8 cellular contexts compared by ENCODE assay signal in the genomic region with DNA sequence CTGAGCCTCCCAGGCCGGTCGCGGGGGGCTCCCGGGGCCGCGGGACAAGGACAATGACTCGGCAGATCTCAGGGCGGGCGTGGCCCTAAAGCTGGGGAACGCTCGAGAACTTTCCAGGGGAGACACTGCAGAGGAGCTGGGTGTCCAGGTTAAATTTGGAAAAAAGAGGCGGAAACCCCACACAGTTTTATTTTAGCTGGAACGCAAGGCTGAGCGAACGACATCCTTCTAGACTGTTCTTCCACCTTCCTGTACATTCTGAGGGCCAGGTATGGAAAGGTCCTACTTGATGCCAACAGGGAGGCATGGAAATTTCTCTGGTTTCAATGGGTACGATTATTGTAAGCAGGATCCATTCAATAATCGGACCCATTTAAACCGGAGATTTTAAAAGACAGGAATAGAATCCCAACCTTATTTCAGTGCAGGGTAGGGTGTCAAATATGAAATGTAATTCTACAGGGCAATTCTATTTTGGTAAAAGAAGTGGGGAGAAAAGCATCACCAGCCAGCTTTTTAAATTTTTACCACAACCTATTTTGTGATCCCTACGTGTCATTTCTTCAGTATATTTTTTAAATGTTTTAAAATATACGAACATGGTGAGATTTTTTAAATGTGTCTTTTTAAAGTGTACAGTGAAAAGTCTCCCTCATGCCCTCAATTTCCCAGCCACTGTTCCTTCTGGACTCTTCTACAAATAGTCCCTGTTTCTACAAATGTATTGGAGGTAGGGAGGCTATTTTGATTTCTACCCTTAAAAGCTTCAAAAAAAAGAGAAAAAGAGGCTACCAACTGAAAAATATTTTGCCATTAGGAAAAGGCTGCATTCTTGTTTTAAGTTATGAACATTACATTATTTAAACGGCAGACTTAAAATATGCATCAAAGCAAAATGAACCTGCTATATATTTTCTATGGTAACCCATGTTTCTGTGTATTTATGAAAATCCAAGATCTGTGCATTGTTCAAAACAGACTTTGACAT. TPM values are rescaled to one million over a fixed set of nuclear protein-coding genes. Genes with fewer than 3 reads are reported as not detected.
A peak's percentile ranks its signal among the peaks of the same experiment; 100 is the strongest.
DNase-seq lines count a peak whose midpoint lies in the region; ATAC-seq and TF ChIP-seq lines count a peak whose summit lies in the region.

No MANE protein-coding gene starts in this region.

- H3K9me3 ChIP-seq in ascending aorta (peaks cover 0 to 12% of the 10 kb centered on the region in 2 donors), iPS-18c (ENCODE audit: control insufficient read depth, insufficient read depth, low read length) (no peaks in the 10 kb centered on the region), spleen (no peaks in the 10 kb centered on the region)

- peak; percentile 1 for ATAC-seq in GM18520 (IDR thresholded peaks at IDR 0.05; ENCODE audit: unreplicated experiment)
- peak; percentile 4 for ATAC-seq in HG03442 (IDR thresholded peaks at IDR 0.05; ENCODE audit: unreplicated experiment)

- peak overlapping the region; percentile 99 to 100 for H3K27ac ChIP-seq in ascending aorta
- peak overlapping the region; percentile 98 to 100 (median 100) for H3K27ac ChIP-seq in spleen

- peak in 1 of 2 donors; percentile 79 for DNase-seq in ascending aorta (ENCODE audit: low spot score in 2 of 2)
- no peak for DNase-seq in spleen
- DNase-seq in AG08396 (ENCODE audit: low spot score), result no peak
- no peak for DNase-seq in NCI-H524 (lab: John Stamatoyannopoulos, UW)
- no peak for DNase-seq in activated CD4-positive, alpha-beta T cell treated with anti-CD3 and anti-CD28 coated beads for 1 hour

- peaks cover 24 to 34% of the 10 kb centered on the region in 2 donors for H3K36me3 ChIP-seq in ascending aorta
- peaks cover 0 to 30% (median 24%) of the 10 kb centered on the region in 6 donors for H3K36me3 ChIP-seq in spleen

- H3K4me3 ChIP-seq in ascending aorta, result peak overlapping the region; percentile 72 to 89
- H3K4me3 ChIP-seq in iPS-18c (ENCODE audit: insufficient read depth, low read depth, low read length), result peak overlapping the region; percentile 100
- peak overlapping the region; percentile 60 to 93 (median 78) for H3K4me3 ChIP-seq in spleen

- H3K27me3 ChIP-seq in ascending aorta, result no peaks in the 10 kb centered on the region
- H3K27me3 ChIP-seq in spleen (replicated peaks in 1 of 7), result no peaks in the 10 kb centered on the region

- no peak for TF ChIP-seq POLR2A in spleen (IDR thresholded peaks at IDR 0.05)

- intact Hi-C loops in ascending aorta (cut with DNase I) (loop anchor here (5.0 kb wide), 1 partner anchor 72 kb away; a partner anchor contains a TSS), spleen (cut with DNase I; ENCODE audit: low total_unique reads) (no loop called here)

- TF ChIP-seq CTCF in ascending aorta (IDR thresholded peaks at IDR 0.05) (no peak), spleen (IDR thresholded peaks at IDR 0.05 in 8 of 11, conservative IDR thresholded peaks at IDR 0.05 in 3 of 11) (no peak)

- peaks cover 5 to 43% of the 10 kb centered on the region in 2 donors for H3K4me1 ChIP-seq in ascending aorta
- peaks cover 54 to 85% (median 80%) of the 10 kb centered on the region in 6 donors for H3K4me1 ChIP-seq in spleen

- 19 to 25% (median 22%) methylated on average over 12 to 21 of the region's 21 CpGs for WGBS in spleen, 5 donors

RNA-seq across cellular contexts. Expression of a gene that starts 1.1 kb away (rescaled TPM):
- 1,347 TPM for total RNA-seq in ascending aorta
- 1,000 to 10,000 TPM in 1 of 7 donors, 100 to 1,000 TPM in 6; 770 to 1,107 (median 909) TPM for total RNA-seq in spleen
- polyA plus RNA-seq in spleen, result 100 to 1,000 TPM; 623 to 743 (median 691) TPM

RNA-seq across cellular contexts. Expression of a gene that starts 51.9 kb away (rescaled TPM):
- total RNA-seq in ascending aorta (81.1 TPM), spleen (10 to 100 TPM; 22.0 to 59.3 (median 32.6) TPM)
- polyA plus RNA-seq in spleen, result 10 to 100 TPM; 11.9 to 19.5 (median 19.2) TPM
